Comparison of ENCODE assay signal across 8 cellular contexts in genomic region chr14:91947196-91948184, GRCh38. TPM values are rescaled to one million over a fixed set of nuclear protein-coding genes. Genes with fewer than 3 reads are reported as not detected.
A peak's percentile ranks its signal among the peaks of the same experiment; 100 is the strongest.
DNase-seq lines count a peak whose midpoint lies in the region; ATAC-seq, FAIRE-seq and TF ChIP-seq lines count a peak whose summit lies in the region.

FBLN5 (minus strand) TSS chr14:91947694; CDS start chr14:91947229, 465 bp downstream.

- H3K36me3 ChIP-seq in K562 (ENCODE audit: control insufficient read depth, insufficient read depth, low read length) = no peaks in the 10 kb centered on the region
- no peaks in the 10 kb centered on the region for H3K36me3 ChIP-seq in iPS-15b (ENCODE audit: control insufficient read depth, insufficient read depth, low read length)
- H3K36me3 ChIP-seq in gastrocnemius medialis = no peaks in the 10 kb centered on the region

- no TSS peak for BruUV-seq in K562 (replicated peaks; lab: Mats Ljungman, UMichigan)

- H4K20me1 ChIP-seq in K562 (replicated peaks; ENCODE audit: control insufficient read depth, insufficient read depth, low read length) = no peaks in the 10 kb centered on the region

- TF ChIP-seq EP300 in K562 (IDR thresholded peaks at IDR 0.05; ENCODE audit: low read length) = no peak

- H3K27me3 ChIP-seq in K562 (ENCODE audit: control insufficient read depth in 2 of 2, insufficient read depth in 2 of 2, low read length in 2 of 2) = peaks cover 23 to 27% of the 10 kb centered on the region in 2 experiments
- H3K27me3 ChIP-seq in iPS-15b (ENCODE audit: control insufficient read depth, insufficient read depth, low read length) = peaks cover 38% of the 10 kb centered on the region
- peaks cover 17 to 35% (median 33%) of the 10 kb centered on the region in 3 donors for H3K27me3 ChIP-seq in gastrocnemius medialis

- TF ChIP-seq POLR2A in K562 (conservative IDR thresholded peaks at IDR 0.05) (no peak), gastrocnemius medialis (IDR thresholded peaks at IDR 0.05) (no peak)

- no peak within 1 kb of the TSS for H2AFZ ChIP-seq in K562 (ENCODE audit: low read depth, low read length)

- WGBS in K562 (ENCODE audit: insufficient coverage, low coverage, missing lambda C conversion rate) = 8% methylated on average over 27 of the region's 78 CpGs

- DNase-seq in K562 (ENCODE audit: extremely low read depth in 1 of 4, low spot score in 3 of 4) = peak in 2 of 4 experiments; percentile 42 to 55
- peak; percentile 7 to 47 for DNase-seq in gastrocnemius medialis
- no peak for DNase-seq in effector CD4-positive, alpha-beta T cell
- DNase-seq in putamen (ENCODE audit: low spot score) = no peak

- FAIRE-seq in K562 (lab: Jason Lieb, UNC) = no peak

- CTCF ChIA-PET in K562 (lab: Yijun Ruan, JAX; ENCODE audit: low intra/inter-chr PET ratio) = no interaction called here

- no peak for TF ChIP-seq RAD21 in K562 (CRISPR knock-in tag; conservative IDR thresholded peaks at IDR 0.05 in 1 of 2, IDR thresholded peaks at IDR 0.05 in 1 of 2)

- no peak within 1 kb of the TSS for H3K27ac ChIP-seq in K562 (ENCODE audit: extremely low read depth, low read depth, low read length)
- H3K27ac ChIP-seq in gastrocnemius medialis = peak within 1 kb of the TSS; percentile 40 to 59 (median 52)

- H3K9ac ChIP-seq in K562 (ENCODE audit: insufficient read depth in 1 of 2, low read depth in 2 of 2, low read length in 2 of 2) (no peak within 1 kb of the TSS), iPS-15b (ENCODE audit: low read depth, low read length) (peak within 1 kb of the TSS; percentile 54)

- in situ Hi-C loops in K562 (cut with MboI) = no loop called here
- in situ Hi-C loops in gastrocnemius medialis (cut with MboI; ENCODE audit: low sequenced_read_pairs in 4 of 4) = no loop called here

- TF ChIP-seq CTCF in K562 (IDR thresholded peaks at IDR 0.05 in 2 of 3, conservative IDR thresholded peaks at IDR 0.05 in 1 of 3; ENCODE audit: insufficient read depth in 2 of 3, low read depth in 1 of 3, low read length in 3 of 3) (no peak), gastrocnemius medialis (IDR thresholded peaks at IDR 0.05 in 4 of 5, conservative IDR thresholded peaks at IDR 0.05 in 1 of 5) (no peak)

- intact Hi-C loops in K562 (cut with micrococcal nuclease) = no loop called here
- intact Hi-C loops in gastrocnemius medialis (cut with DNase I; ENCODE audit: low total_unique reads) = no loop called here

- peak within 1 kb of the TSS; percentile 38; the same call in 1 of the 2 replicates for H3K4me3 ChIP-seq in GM08714 (ENCODE audit: low read length)
- no peak within 1 kb of the TSS for H3K4me3 ChIP-seq in K562
- peak within 1 kb of the TSS; percentile 50 for H3K4me3 ChIP-seq in iPS-15b (ENCODE audit: low read depth, low read length)
- H3K4me3 ChIP-seq in gastrocnemius medialis = peak within 1 kb of the TSS; percentile 47 to 70 (median 56)

- ATAC-seq in SK-N-SH treated with all-trans-retinoic acid at 6 μM for 48 hours (peak; percentile 82), K562 (no peak; the same call in 2 of the 3 replicates), gastrocnemius medialis (peak; percentile 61 to 64), HG03378 (IDR thresholded peaks at IDR 0.05; ENCODE audit: unreplicated experiment) (no peak)

- POLR2A ChIA-PET in K562 (lab: Yijun Ruan, JAX) = no interaction called here

- H3K79me2 ChIP-seq in K562 (ENCODE audit: control insufficient read depth, insufficient read depth, low read length) = no peaks in the 10 kb centered on the region

- no peaks in the 10 kb centered on the region for H3K9me3 ChIP-seq in K562 (replicated peaks; ENCODE audit: control insufficient read depth, insufficient read depth, low read depth, low read length)
- H3K9me3 ChIP-seq in iPS-15b (ENCODE audit: control insufficient read depth, insufficient read depth, low read length) = no peaks in the 10 kb centered on the region
- no peaks in the 10 kb centered on the region for H3K9me3 ChIP-seq in gastrocnemius medialis

- H3K4me2 ChIP-seq in K562 (ENCODE audit: insufficient read depth, low read length) = no peak within 1 kb of the TSS

- H3K4me1 ChIP-seq in K562 (replicated peaks in 1 of 2; ENCODE audit: control insufficient read depth in 2 of 2, insufficient read depth in 2 of 2, low read length in 2 of 2) (peaks cover 0 to 7% of the 10 kb centered on the region in 2 experiments; a peak in 1 of 5 replicates), iPS-15b (ENCODE audit: control insufficient read depth, insufficient read depth, low read length) (peaks cover 2% of the 10 kb centered on the region), gastrocnemius medialis (peaks cover 4 to 10% of the 10 kb centered on the region in 2 donors)

- H3K9me1 ChIP-seq in K562 (ENCODE audit: control insufficient read depth, insufficient read depth, low read length) = no peaks in the 10 kb centered on the region

TF ChIP-seq in SK-N-SH treated with all-trans-retinoic acid at 6 μM for 48 hours, 23 proteins besides CTCF, POLR2A, EP300 and RAD21 (continues in another document):
- TF ChIP-seq ESRRG (CRISPR knock-in tag; IDR thresholded peaks at IDR 0.05) (no peak), SNAI2 (CRISPR knock-in tag; IDR thresholded peaks at IDR 0.05) (no peak), GLIS3 (CRISPR knock-in tag; IDR thresholded peaks at IDR 0.05) (no peak), PATZ1 (CRISPR knock-in tag; IDR thresholded peaks at IDR 0.05; ENCODE audit: borderline replicate concordance) (no peak), ZNF8 (CRISPR knock-in tag; IDR thresholded peaks at IDR 0.05) (no peak), ARNTL (CRISPR knock-in tag; IDR thresholded peaks at IDR 0.05; ENCODE audit: borderline replicate concordance, low read depth) (no peak), ZFP30 (CRISPR knock-in tag; IDR thresholded peaks at IDR 0.05) (no peak), OSR1 (CRISPR knock-in tag; IDR thresholded peaks at IDR 0.05) (no peak)

TF ChIP-seq in K562, 482 proteins besides CTCF, POLR2A, EP300 and RAD21 (continues in another document):
- TF ChIP-seq MXD1 (CRISPR knock-in tag; IDR thresholded peaks at IDR 0.05; ENCODE audit: borderline replicate concordance, poor library complexity, severe bottlenecking) (no peak), VEZF1 (CRISPR knock-in tag; IDR thresholded peaks at IDR 0.05) (0 out of 2 replicates have a peak, but pooled peaks have one; percentile 13), CHD2 (IDR thresholded peaks at IDR 0.05; ENCODE audit: low read depth, low read length) (no peak), ELK1 (CRISPR knock-in tag; IDR thresholded peaks at IDR 0.05) (no peak)

RNA-seq across cellular contexts. Expression of gene FBLN5, which starts in this region (rescaled TPM):
- not detected in 2 replicates for total RNA-seq in K562 (2011; cell fraction: chromatin; rRNA removed; ENCODE audit: low replicate concordance)
- not detected in 2 replicates for total RNA-seq in K562 (2011; cell fraction: nucleolus; rRNA removed)
- not detected in 2 replicates for total RNA-seq in K562 (2011; cell fraction: nucleoplasm; rRNA removed)
- not detected in 2 replicates for total RNA-seq in K562 (2014; rRNA removed)
- not detected in 2 replicates for total RNA-seq in K562 (2014; rRNA removed; fragmentation: Illumina TruSeq; extraction: Trizol)
- not detected in 2 replicates for total RNA-seq in K562 (2015; rRNA removed; fragmentation: Illumina TruSeq; extraction: Trizol)
- 0.22 and 0.25 TPM in 2 replicates for total RNA-seq in K562 (2021)
- polyA plus RNA-seq in K562 (2011; rRNA removed) = not detected in 2 replicates
- polyA plus RNA-seq in K562 (2011; cell fraction: cytosol; rRNA removed) = not detected in 2 replicates
- polyA plus RNA-seq in K562 (2011; cell fraction: nucleus; rRNA removed) = not detected in 2 replicates
- not detected in 2 replicates for polyA plus RNA-seq in K562 (2012)
- polyA plus RNA-seq in K562 (2014; fragmentation: Illumina TruSeq; extraction: Trizol) = not detected in 2 replicates
- not detected for polyA plus RNA-seq in K562 (2014; fragmentation: Nextera tagmentation; extraction: Ambion mirVana)
- polyA plus RNA-seq in K562 (2014; rRNA removed) = 0.11 TPM in 1 of 2 replicates, not detected in the other
- not detected in 2 replicates for polyA minus RNA-seq in K562 (2011; rRNA and poly(A)+ RNA removed)
- not detected in 2 replicates for polyA minus RNA-seq in K562 (2011; cell fraction: cytosol; rRNA and poly(A)+ RNA removed)
- not detected in 2 replicates for polyA minus RNA-seq in K562 (2011; cell fraction: nucleus; rRNA and poly(A)+ RNA removed)
- total RNA-seq in gastrocnemius medialis = 10 to 100 TPM; 19.6 to 36.8 (median 27.3) TPM

Comparison
In these comparisons a context has a peak if more than half of its experiments do, and no peak if none do; other contexts are left out.
1. RNA of gene FBLN5 (total RNA-seq): 19.6 to 36.8 TPM in gastrocnemius medialis; 0.22 to 0.25 TPM in K562; every median in the first group is over 10 times any median in the second.
2. ATAC-seq: peak in SK-N-SH treated with all-trans-retinoic acid at 6 μM for 48 hours (single experiment) and gastrocnemius medialis (2 of 2); none in K562 (single experiment) and HG03378 (single experiment).
3. DNase-seq: peak in gastrocnemius medialis (2 of 2); none in effector CD4-positive, alpha-beta T cell (single experiment) and putamen (single experiment).